ENCODE assay signal across 8 cellular contexts in genomic region chr2:126971481-126972271, GRCh38.
DNase-seq lines count a peak whose midpoint lies in the region; ATAC-seq, FAIRE-seq and TF ChIP-seq lines count a peak whose summit lies in the region.

No MANE protein-coding gene starts in this region.

- peak; percentile 90 for ATAC-seq in GM21528 (IDR thresholded peaks at IDR 0.05; ENCODE audit: low FRiP score, unreplicated experiment)
- ATAC-seq in thoracic aorta (ENCODE audit: insufficient number of reproducible peaks, low FRiP score, low read depth), result peak; percentile 75

- FAIRE-seq in frontal cortex (lab: Jason Lieb, UNC), result no peak

- H3K4me3 ChIP-seq in ovary (peak overlapping the region; percentile 35), thoracic aorta (peak overlapping the region; percentile 64)

- no peaks in the 10 kb centered on the region for H3K9me3 Mint-ChIP-seq in IgD-negative memory B cell

- H3K36me3 ChIP-seq in ovary (no peaks in the 10 kb centered on the region), thoracic aorta (no peaks in the 10 kb centered on the region)

- peaks cover 0 to 1% (median 0%) of the 10 kb centered on the region in 3 donors for H3K4me1 Mint-ChIP-seq in IgD-negative memory B cell

- no peaks in the 10 kb centered on the region for H3K9me3 ChIP-seq in ovary
- no peaks in the 10 kb centered on the region for H3K9me3 ChIP-seq in thoracic aorta

- TF ChIP-seq POLR2A in ovary (IDR thresholded peaks at IDR 0.05), result no peak

- peak overlapping the region in 3 of 4 donors; percentile 51 to 90 (median 84) for H3K4me3 Mint-ChIP-seq in IgD-negative memory B cell

- H3K27me3 ChIP-seq in ovary, result no peaks in the 10 kb centered on the region
- no peaks in the 10 kb centered on the region for H3K27me3 ChIP-seq in thoracic aorta (replicated peaks; ENCODE audit: insufficient read depth)

- TF ChIP-seq EP300 in ovary (IDR thresholded peaks at IDR 0.05), result no peak

- no peak overlapping the region for H3K27ac Mint-ChIP-seq in IgD-negative memory B cell

- WGBS in ovary, 3 donors, result 3 to 11% (median 3%) methylated on average over 27 to 43 of the region's 43 CpGs

- DNase-seq in DMS53 treated with DMSO at 0.1 percent for 48 hours (lab: John Stamatoyannopoulos, UW; ENCODE audit: unreplicated experiment), result peak; percentile 74
- peak; percentile 40 for DNase-seq in SHP77 treated with DMSO at 0.1 percent for 48 hours (lab: John Stamatoyannopoulos, UW)
- DNase-seq in activated gamma-delta T cell treated with anti-CD3 and anti-CD28 coated beads, Interleukin-2, amount 50 U/mL, for 16 hours (ENCODE audit: low read depth), result peak; percentile 51
- peak; percentile 66 to 82 for DNase-seq in frontal cortex (ENCODE audit: low spot score in 2 of 2)
- DNase-seq in ovary, result peak; percentile 50 to 78 (median 59)
- peak; percentile 16 for DNase-seq in thoracic aorta (ENCODE audit: low spot score)

- intact Hi-C loops in ovary (cut with DNase I), result no loop called here

- H3K4me1 ChIP-seq in ovary (ENCODE audit: insufficient read depth) (no peaks in the 10 kb centered on the region), thoracic aorta (ENCODE audit: control insufficient read depth in 1 of 2, low read depth in 2 of 2) (peaks cover 4% of the 10 kb centered on the region in 2 donors)

- H3K27ac ChIP-seq in ovary, result no peak overlapping the region
- no peak overlapping the region for H3K27ac ChIP-seq in thoracic aorta

- H3K36me3 Mint-ChIP-seq in IgD-negative memory B cell, result no peaks in the 10 kb centered on the region

- TF ChIP-seq CTCF in ovary (IDR thresholded peaks at IDR 0.05) (peak; percentile 63 to 83 (median 70)), thoracic aorta (IDR thresholded peaks at IDR 0.05) (peak; percentile 94)

- H3K27me3 Mint-ChIP-seq in IgD-negative memory B cell, result peaks cover 35% of the 10 kb centered on the region

Comparison
In these comparisons a context has a peak if more than half of its experiments do, and no peak if none do; other contexts are left out.
1. DNase-seq: peak in every context shown above with its lines; median percentile 74 in DMS53 treated with DMSO at 0.1 percent for 48 hours; 74 in frontal cortex; 59 in ovary; 51 in activated gamma-delta T cell treated with anti-CD3 and anti-CD28 coated beads, Interleukin-2, amount 50 U/mL, for 16 hours; 40 in SHP77 treated with DMSO at 0.1 percent for 48 hours; 16 in thoracic aorta.